ENCODE assay signal across 34 cellular contexts in genomic region chr1:35005711-35006110, GRCh38.
"Had no signal": no experiment of that assay in that cellular context is flagged by ENCODE, and none has a peak within 500 bp of the region (broad histone marks: within the 10 kb centered on the region; RNA-seq: fewer than 3 reads in every experiment).

No MANE protein-coding gene starts in this region.

- DNase-seq: activated CD4-positive, alpha-beta memory T cell treated with anti-CD3 and anti-CD28 coated beads for 36 hours; activated CD4-positive, alpha-beta T cell treated with anti-CD3 and anti-CD28 coated beads for 1 hour; activated CD4-positive, alpha-beta T cell treated with anti-CD3 and anti-CD28 coated beads for 36 hours; activated CD4-positive, alpha-beta T cell treated with anti-CD3 and anti-CD28 coated beads for 48 hours; activated CD4-positive, alpha-beta T cell treated with anti-CD3 and anti-CD28 coated beads, Interleukin-2, amount 10 ng/mL, durations not matched to agents 7 days and 5 days; activated CD4-positive, CD25-positive, alpha-beta regulatory T cell; activated CD8-positive, alpha-beta memory T cell treated with anti-CD3 and anti-CD28 coated beads, Interleukin-2, amount 50 U/mL, for 4 hours; activated CD8-positive, alpha-beta T cell treated with anti-CD3 and anti-CD28 coated beads for 36 hours; activated effector memory CD4-positive, alpha-beta T cell treated with anti-CD3 and anti-CD28 coated beads, Interleukin-2, amount 50 U/mL, for 16 hours; activated gamma-delta T cell treated with Interleukin-2 at 50 U/mL for 16 hours; activated naive CD4-positive, alpha-beta T cell; activated naive CD4-positive, alpha-beta T cell treated with anti-CD3 and anti-CD28 coated beads for 36 hours; activated naive CD4-positive, alpha-beta T cell treated with anti-CD3 and anti-CD28 coated beads, Interleukin-2, amount 50 U/mL, for 16 hours; activated naive CD8-positive, alpha-beta T cell treated with anti-CD3 and anti-CD28 coated beads for 36 hours; activated T-cell treated with anti-CD3 and anti-CD28 coated beads for 4 hours; activated T-cell treated with anti-CD3 and anti-CD28 coated beads, Interleukin-2, amount 50 U/mL, for 1 hour; activated T-cell treated with anti-CD3 and anti-CD28 coated beads, Interleukin-2, amount 50 U/mL, for 4 hours; activated T-cell treated with anti-CD3 and anti-CD28 coated beads, Interleukin-2, amount 50 U/mL, for 72 hours; adrenal gland; amniotic stem cell; aorta; caudate nucleus; SW 1271; T-helper 1 cell; T-helper 2 cell; T-helper 9 cell; WERI-Rb-1 had no signal

- H3K9me3 ChIP-seq: adrenal gland had no signal

- H3K4me1 ChIP-seq: adrenal gland had no signal

- H3K27ac ChIP-seq: adrenal gland, cardiac muscle cell, WERI-Rb-1 had no signal

- ATAC-seq: activated CD4-positive, alpha-beta T cell treated with anti-CD3 and anti-CD28 coated beads for 36 hours; activated CD4-positive, CD25-positive, alpha-beta regulatory T cell treated with anti-CD3 and anti-CD28 coated beads, Interleukin-2, amount 50 U/mL, for 24 hours; activated CD8-positive, alpha-beta T cell treated with anti-CD3 and anti-CD28 coated beads for 36 hours; activated naive CD4-positive, alpha-beta T cell treated with anti-CD3 and anti-CD28 coated beads, Interleukin-2, amount 50 U/mL, for 72 hours; activated T-cell treated with anti-CD3 and anti-CD28 coated beads, Interleukin-2, amount 50 U/mL, for 4 hours; activated T-cell treated with anti-CD3 and anti-CD28 coated beads, Interleukin-2, amount 50 U/mL, for 72 hours; activated T-helper 17 cell treated with anti-CD3 and anti-CD28 coated beads, Interleukin-2, amount 50 U/mL, for 72 hours; WTC11 had no signal

- FAIRE-seq: astrocyte, bronchial epithelial cell had no signal

- H3K4me3 ChIP-seq: adrenal gland, cardiac muscle cell had no signal

- H3K27me3 ChIP-seq: adrenal gland, cardiac muscle cell had no signal
